ENCODE assay signal across 24 cellular contexts in the genomic region with DNA sequence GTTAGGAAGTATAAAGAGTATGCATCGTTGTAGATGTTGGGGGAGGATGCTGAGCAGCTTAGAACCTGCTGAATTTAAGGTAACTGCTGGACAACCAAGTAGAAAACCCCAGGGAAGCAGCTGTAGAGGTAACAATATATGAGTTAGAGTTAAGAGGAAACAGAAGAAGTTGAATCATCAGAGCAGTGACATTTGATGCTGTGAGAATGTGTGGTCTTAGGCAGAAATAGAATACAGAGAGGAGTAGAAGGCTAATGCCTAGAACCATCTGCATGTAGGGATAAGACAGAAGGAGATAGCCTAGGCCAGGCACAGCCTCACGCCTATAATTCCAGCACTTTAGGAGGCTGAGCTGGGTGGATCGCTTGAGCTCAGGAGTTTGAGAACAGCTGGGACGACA. TPM values are rescaled to one million over a fixed set of nuclear protein-coding genes. Genes with fewer than 3 reads are reported as not detected.
DNase-seq lines count a peak whose midpoint lies in the region; ATAC-seq and TF ChIP-seq lines count a peak whose summit lies in the region.
"Had no signal": no experiment of that assay in that cellular context is flagged by ENCODE, and none has a peak within 500 bp of the region (broad histone marks: within the 10 kb centered on the region; RNA-seq: fewer than 3 reads in every experiment).

No MANE protein-coding gene starts in this region.

- DNase-seq in stimulated activated naive CD8-positive, alpha-beta T cell treated with anti-CD3 and anti-CD28 coated beads, Interleukin-15, amount 100 ng/mL, for 72 hours, result no peak
- DNase-seq in choroid plexus epithelial cell (ENCODE audit: low read depth), result peak; percentile 28
- DNase-seq in myocyte (ENCODE audit: low read depth), result peak; percentile 87
- DNase-seq in stimulated activated naive CD4-positive, alpha-beta T cell (lab: John Stamatoyannopoulos, UW), result no peak
- no peak for DNase-seq in GM19238 (ENCODE audit: insufficient read length, low spot score)
- no peak for DNase-seq in stimulated activated CD4-positive, alpha-beta T cell treated with anti-CD3 and anti-CD28 coated beads, Interleukin-12 subunit alpha, Interleukin-12 subunit beta, amount 100 ng/mL, for 4 hours
- DNase-seq: ACHN; activated CD8-positive, alpha-beta memory T cell treated with anti-CD3 and anti-CD28 coated beads for 24 hours; activated effector memory CD4-positive, alpha-beta T cell treated with anti-CD3 and anti-CD28 coated beads, Interleukin-2, amount 50 U/mL, for 16 hours; activated T-cell treated with anti-CD3 and anti-CD28 coated beads for 4 hours; CD8-positive, alpha-beta T cell; dorsolateral prefrontal cortex; hippocampal formation; NCI-H1092; NCI-H1694; Right ventricle myocardium superior; spleen; transverse colon had no signal

- H3K9me3 Mint-ChIP-seq in stimulated activated naive CD8-positive, alpha-beta T cell treated with anti-CD3 and anti-CD28 coated beads, Interleukin-15, Interleukin-2, amounts not matched to agents 100 ng/mL and 50 ng/mL, for 24 hours, result peaks cover 9% of the 10 kb centered on the region
- no peaks in the 10 kb centered on the region for H3K9me3 Mint-ChIP-seq in stimulated activated naive CD8-positive, alpha-beta T cell treated with anti-CD3 and anti-CD28 coated beads, Interleukin-15, amount 100 ng/mL, for 72 hours

- no peak for TF ChIP-seq CTCF in choroid plexus epithelial cell (conservative IDR thresholded peaks at IDR 0.05; ENCODE audit: low read depth, low read length)

- H3K27ac Mint-ChIP-seq in stimulated activated naive CD8-positive, alpha-beta T cell treated with anti-CD3 and anti-CD28 coated beads, Interleukin-15, Interleukin-2, amounts not matched to agents 100 ng/mL and 50 ng/mL, for 24 hours, result peak overlapping the region; percentile 1
- H3K27ac Mint-ChIP-seq in stimulated activated naive CD8-positive, alpha-beta T cell treated with anti-CD3 and anti-CD28 coated beads, Interleukin-15, amount 100 ng/mL, for 72 hours, result peak overlapping the region in 1 of 2 donors; percentile 28
- H3K27ac Mint-ChIP-seq: B cell, GM23338, memory B cell had no signal

- no peak overlapping the region for H3K4me3 Mint-ChIP-seq in stimulated activated naive CD8-positive, alpha-beta T cell treated with anti-CD3 and anti-CD28 coated beads, Interleukin-15, Interleukin-2, amounts not matched to agents 100 ng/mL and 50 ng/mL, for 24 hours
- H3K4me3 Mint-ChIP-seq in stimulated activated naive CD8-positive, alpha-beta T cell treated with anti-CD3 and anti-CD28 coated beads, Interleukin-15, amount 100 ng/mL, for 72 hours, result no peak overlapping the region
- H3K4me3 Mint-ChIP-seq: B cell; CD8-positive, alpha-beta T cell; GM23338; memory B cell had no signal

- no peak for ATAC-seq in stimulated activated naive CD8-positive, alpha-beta T cell treated with anti-CD3 and anti-CD28 coated beads, Interleukin-15, amount 100 ng/mL, for 72 hours
- ATAC-seq in GM18870 (IDR thresholded peaks at IDR 0.05; ENCODE audit: unreplicated experiment), result no peak
- ATAC-seq: CD8-positive, alpha-beta T cell; GM23338 had no signal

- H3K36me3 Mint-ChIP-seq in stimulated activated naive CD8-positive, alpha-beta T cell treated with anti-CD3 and anti-CD28 coated beads, Interleukin-15, Interleukin-2, amounts not matched to agents 100 ng/mL and 50 ng/mL, for 24 hours (ENCODE audit: low read depth), result peaks cover 66% of the 10 kb centered on the region

- H3K27me3 Mint-ChIP-seq in stimulated activated naive CD8-positive, alpha-beta T cell treated with anti-CD3 and anti-CD28 coated beads, Interleukin-15, Interleukin-2, amounts not matched to agents 100 ng/mL and 50 ng/mL, for 24 hours, result no peaks in the 10 kb centered on the region
- H3K27me3 Mint-ChIP-seq in stimulated activated naive CD8-positive, alpha-beta T cell treated with anti-CD3 and anti-CD28 coated beads, Interleukin-15, amount 100 ng/mL, for 72 hours, result no peaks in the 10 kb centered on the region
- H3K27me3 Mint-ChIP-seq: B cell, memory B cell had no signal

- peaks cover 4% of the 10 kb centered on the region for H3K4me1 Mint-ChIP-seq in stimulated activated naive CD8-positive, alpha-beta T cell treated with anti-CD3 and anti-CD28 coated beads, Interleukin-15, Interleukin-2, amounts not matched to agents 100 ng/mL and 50 ng/mL, for 24 hours (ENCODE audit: low read depth)
- H3K4me1 Mint-ChIP-seq in stimulated activated naive CD8-positive, alpha-beta T cell treated with anti-CD3 and anti-CD28 coated beads, Interleukin-15, amount 100 ng/mL, for 72 hours, result no peaks in the 10 kb centered on the region
- H3K4me1 Mint-ChIP-seq: GM23338 had no signal

- no peak overlapping the region for H3K4me3 ChIP-seq in choroid plexus epithelial cell (ENCODE audit: low read depth, low read length)
- H3K4me3 ChIP-seq: dorsolateral prefrontal cortex, GM23338, right atrium auricular region, spleen, transverse colon had no signal

RNA-seq across cellular contexts. Expression of a gene that starts 22.6 kb away (rescaled TPM):
- total RNA-seq in myocyte, result 225 and 238 TPM in 2 replicates
- polyA plus RNA-seq in myocyte (2012), result 409 TPM

Comparison
In these comparisons a context has a peak if more than half of its experiments do, and no peak if none do; other contexts are left out.
1. DNase-seq: peak in choroid plexus epithelial cell (single experiment) and myocyte (single experiment); none in stimulated activated naive CD8-positive, alpha-beta T cell treated with anti-CD3 and anti-CD28 coated beads, Interleukin-15, amount 100 ng/mL, for 72 hours (0 of 2), stimulated activated naive CD4-positive, alpha-beta T cell (0 of 6), GM19238 (single experiment) and stimulated activated CD4-positive, alpha-beta T cell treated with anti-CD3 and anti-CD28 coated beads, Interleukin-12 subunit alpha, Interleukin-12 subunit beta, amount 100 ng/mL, for 4 hours (single experiment).